ENCODE assay signal across 13 cellular contexts in genomic region chr1:40944326-40944725, GRCh38. TPM values are rescaled to one million over a fixed set of nuclear protein-coding genes. Genes with fewer than 3 reads are reported as not detected.
DNase-seq lines count a peak whose midpoint lies in the region; ATAC-seq, FAIRE-seq and TF ChIP-seq lines count a peak whose summit lies in the region.
"Had no signal": no experiment of that assay in that cellular context is flagged by ENCODE, and none has a peak within 500 bp of the region (broad histone marks: within the 10 kb centered on the region; RNA-seq: fewer than 3 reads in every experiment).

No MANE protein-coding gene starts in this region.

- DNase-seq in A549 (ENCODE audit: low read depth in 1 of 2, low spot score in 1 of 2) (peak; percentile 53 to 80), RWPE2 (ENCODE audit: low spot score) (no peak), fibroblast of gingiva (ENCODE audit: low read depth) (peak; percentile 91), iPS-NIHi7 (ENCODE audit: extremely low spot score) (no peak), NAMALWA (ENCODE audit: low spot score) (no peak), posterior cingulate gyrus (no peak), AG08395 (ENCODE audit: low spot score) (no peak)
- DNase-seq: activated CD4-positive, CD25-positive, alpha-beta regulatory T cell; hypothalamus; MM.1S; occipital lobe; stimulated activated CD8-positive, alpha-beta memory T cell treated with anti-CD3 and anti-CD28 coated beads, Interleukin-4, amount 100 ng/mL, for 48 hours had no signal

- FAIRE-seq in A549 (lab: Jason Lieb, UNC) = no peak

- peak overlapping the region; percentile 64 for H3K4me2 ChIP-seq in A549

- POLR2A ChIA-PET in A549 (lab: Yijun Ruan, JAX) = interaction anchor here (5.0 kb wide), 1 partner anchor 83 kb away, joined by 37 read pairs; the partner anchor contains the start of gene CITED4

- H3K36me3 ChIP-seq in RWPE2 (ENCODE audit: low read depth) = no peaks in the 10 kb centered on the region
- H3K36me3 ChIP-seq in muscle layer of duodenum (ENCODE audit: control insufficient read depth in 1 of 2, insufficient read depth in 2 of 2, low read length in 2 of 2) = no peaks in the 10 kb centered on the region

- peak; percentile 40 to 47 for TF ChIP-seq RAD21 in A549 (conservative IDR thresholded peaks at IDR 0.05 in 1 of 2, IDR thresholded peaks at IDR 0.05 in 1 of 2)

- TF ChIP-seq CTCF in A549 (IDR thresholded peaks at IDR 0.05) = peak; percentile 16; the same call in 1 of the 3 replicates
- peak; percentile 42 for TF ChIP-seq CTCF in RWPE2 (IDR thresholded peaks at IDR 0.05; ENCODE audit: poor library complexity, severe bottlenecking)

- H3K27ac ChIP-seq in A549 (peak overlapping the region; percentile 81 to 94), RWPE2 (ENCODE audit: poor library complexity, severe bottlenecking) (peak overlapping the region; percentile 67), muscle layer of duodenum (ENCODE audit: low read length) (peak overlapping the region; percentile 46)

- H3K27me3 ChIP-seq in RWPE2 (ENCODE audit: insufficient read depth, poor library complexity, severe bottlenecking) = no peaks in the 10 kb centered on the region
- H3K27me3 ChIP-seq in muscle layer of duodenum (ENCODE audit: low read depth, low read length) = no peaks in the 10 kb centered on the region

- H3K4me1 ChIP-seq in A549 (peaks cover 53% of the 10 kb centered on the region), RWPE2 (ENCODE audit: insufficient read depth, poor library complexity, severe bottlenecking) (peaks cover 26% of the 10 kb centered on the region), muscle layer of duodenum (ENCODE audit: control insufficient read depth in 1 of 2, insufficient read depth in 2 of 2, low read length in 2 of 2) (peaks cover 2 to 3% of the 10 kb centered on the region in 2 donors)

- peak; percentile 71 to 88 for ATAC-seq in A549
- peak; percentile 80 for ATAC-seq in RWPE2 (ENCODE audit: low read depth)

- TF ChIP-seq POLR2A in A549 (IDR thresholded peaks at IDR 0.05; ENCODE audit: low read length) = no peak

- WGBS in A549 (ENCODE audit: missing lambda C conversion rate) = 33% methylated on average over 7 of the region's 7 CpGs

- intact Hi-C loops in posterior cingulate gyrus (cut with DNase I) = no loop called here

- CTCF ChIA-PET in A549 (lab: Yijun Ruan, JAX) = interaction anchor here (0.5 to 22.4 kb wide), 16 partner anchors 9 to 401 kb away, joined by 3 to 602 read pairs (median 4); partner anchors contain the start of gene CITED4

- H3K9me3 ChIP-seq in A549 = peaks cover 7% of the 10 kb centered on the region; the same call in 1 of the 3 replicates
- no peaks in the 10 kb centered on the region for H3K9me3 ChIP-seq in RWPE2 (ENCODE audit: severe bottlenecking)
- no peaks in the 10 kb centered on the region for H3K9me3 ChIP-seq in muscle layer of duodenum (ENCODE audit: control insufficient read depth in 1 of 2, low read length in 2 of 2)

- H3K4me3 ChIP-seq in A549 (no peak overlapping the region), RWPE2 (ENCODE audit: severe bottlenecking) (no peak overlapping the region), muscle layer of duodenum (ENCODE audit: low read depth in 1 of 2, low read length in 2 of 2) (peak overlapping the region in 1 of 2 donors; percentile 3)

- peak; percentile 43 to 54; a peak in 2 of 5 replicates for TF ChIP-seq EP300 in A549 (IDR thresholded peaks at IDR 0.05)

TF ChIP-seq in A549, 52 proteins besides CTCF, POLR2A, EP300 and RAD21:
- no peak for TF ChIP-seq FOSL2 (IDR thresholded peaks at IDR 0.05)
- peak; percentile 44 for TF ChIP-seq FOSL2 (CRISPR knock-in tag; IDR thresholded peaks at IDR 0.05)
- TF ChIP-seq RFX5 (IDR thresholded peaks at IDR 0.05) = peak; percentile 91
- TF ChIP-seq SREBF2 (IDR thresholded peaks at IDR 0.05) = no peak
- no peak for TF ChIP-seq RCOR1 (IDR thresholded peaks at IDR 0.05; ENCODE audit: low read depth, low read length)
- TF ChIP-seq E2F6 (IDR thresholded peaks at IDR 0.05; ENCODE audit: borderline replicate concordance, low read depth) = no peak
- peak; percentile 45; the same call in 1 of the 2 replicates for TF ChIP-seq GATA3 (IDR thresholded peaks at IDR 0.05; ENCODE audit: borderline replicate concordance)
- TF ChIP-seq JUNB (IDR thresholded peaks at IDR 0.05) = 0 out of 2 replicates have a peak, but pooled peaks have one; percentile 37
- peak; percentile 61; the same call in 2 of the 3 replicates for TF ChIP-seq SMC3 (IDR thresholded peaks at IDR 0.05)
- TF ChIP-seq ESRRA (IDR thresholded peaks at IDR 0.05; ENCODE audit: borderline replicate concordance, low read length) = peak; percentile 48; the same call in 1 of the 2 replicates
- no peak for TF ChIP-seq CBX8 (IDR thresholded peaks at IDR 0.05)
- TF ChIP-seq EHF (CRISPR knock-in tag; IDR thresholded peaks at IDR 0.05) = no peak
- TF ChIP-seq HOXB5 (CRISPR knock-in tag; IDR thresholded peaks at IDR 0.05) = no peak
- TF ChIP-seq CEBPB (IDR thresholded peaks at IDR 0.05) = peak in 1 of 2 experiments; percentile 5; a peak in 1 of 4 replicates
- peak in 1 of 2 experiments; percentile 50; a peak in 1 of 5 replicates for TF ChIP-seq JUN (IDR thresholded peaks at IDR 0.05)
- TF ChIP-seq ELK1 (IDR thresholded peaks at IDR 0.05; ENCODE audit: low read depth, low read length) = no peak
- TF ChIP-seq BCL3 (IDR thresholded peaks at IDR 0.05) = no peak
- TF ChIP-seq MAX (IDR thresholded peaks at IDR 0.05) = no peak

RNA-seq across cellular contexts. Expression of gene CTPS1, which starts 35.2 kb away (rescaled TPM):
- polyA plus RNA-seq in A549 (2011; rRNA removed) = 145 and 181 TPM in 2 replicates
- polyA plus RNA-seq in A549 (2012; cell fraction: cytosol; rRNA removed) = 75.4 and 77.9 TPM in 2 replicates
- polyA plus RNA-seq in A549 (2012; cell fraction: nucleus; rRNA removed) = 113 and 172 TPM in 2 replicates
- polyA plus RNA-seq in A549 (2017; fragmentation: RNase III; extraction: RNeasy Plus Mini Kit Qiagen cat#74134 plus additional on column Dnase treatment) = 159 to 169 TPM (median 159 TPM) in 3 replicates
- 206 and 264 TPM in 2 replicates for polyA minus RNA-seq in A549 (2011; rRNA and poly(A)+ RNA removed)

Comparison
In these comparisons a context has a peak if more than half of its experiments do, and no peak if none do; other contexts are left out.
1. DNase-seq: peak in A549 (2 of 2) and fibroblast of gingiva (single experiment); none in RWPE2 (single experiment), iPS-NIHi7 (single experiment), NAMALWA (single experiment), posterior cingulate gyrus (0 of 10) and AG08395 (single experiment).
2. Peak in every context shown above with its lines, with median percentiles within 50 percentile points of each other: H3K27ac ChIP-seq.